Comparison of ENCODE assay signal across 1 cellular context in genomic region chr19:53126733-53127132, GRCh38. TPM values are rescaled to one million over a fixed set of nuclear protein-coding genes. Genes with fewer than 3 reads are reported as not detected.
"Had no signal": no experiment of that assay in that cellular context is flagged by ENCODE, and none has a peak within 500 bp of the region (broad histone marks: within the 10 kb centered on the region; RNA-seq: fewer than 3 reads in every experiment).

No MANE protein-coding gene starts in this region.

RNA-seq across cellular contexts. Expression of gene ZNF415, which starts 6.0 kb away (rescaled TPM):
- total RNA-seq: MCF 10A had no signal

RNA-seq across cellular contexts. Expression of gene ZNF347, which starts 32.1 kb away (rescaled TPM):
- total RNA-seq: MCF 10A had no signal
